Comparison of ENCODE assay signal across 13 cellular contexts in genomic region chr14:99754141-99755067, GRCh38. TPM values are rescaled to one million over a fixed set of nuclear protein-coding genes. Genes with fewer than 3 reads are reported as not detected.
DNase-seq lines count a peak whose midpoint lies in the region; ATAC-seq lines count a peak whose summit lies in the region.
"Had no signal": no experiment of that assay in that cellular context is flagged by ENCODE, and none has a peak within 500 bp of the region (broad histone marks: within the 10 kb centered on the region; RNA-seq: fewer than 3 reads in every experiment).

No MANE protein-coding gene starts in this region.

- no peak overlapping the region for H3K9ac ChIP-seq in mucosa of rectum (ENCODE audit: low read depth in 1 of 2, low read length in 2 of 2)

- peaks cover 11 to 16% of the 10 kb centered on the region in 2 donors for H3K4me1 ChIP-seq in mucosa of rectum (ENCODE audit: control insufficient read depth in 2 of 2, insufficient read depth in 2 of 2, low read length in 2 of 2)

- H3K27me3 ChIP-seq in mucosa of rectum (ENCODE audit: control insufficient read depth in 2 of 2, insufficient read depth in 2 of 2, low read length in 2 of 2) = peaks cover 2 to 12% of the 10 kb centered on the region in 2 donors
- H3K27me3 ChIP-seq: thyroid gland had no signal

- H3K36me3 ChIP-seq in mucosa of rectum (ENCODE audit: control insufficient read depth in 2 of 2, insufficient read depth in 2 of 2, low read length in 2 of 2) = no peaks in the 10 kb centered on the region
- H3K36me3 ChIP-seq: thyroid gland had no signal

- no peaks in the 10 kb centered on the region for H3K9me3 ChIP-seq in mucosa of rectum (ENCODE audit: control insufficient read depth in 2 of 2, low read length in 2 of 2)
- H3K9me3 ChIP-seq: thyroid gland had no signal

- peak overlapping the region; percentile 11 to 29 for H3K27ac ChIP-seq in mucosa of rectum (ENCODE audit: low read depth in 2 of 2, low read length in 2 of 2)
- H3K27ac ChIP-seq: thyroid gland had no signal

- no peak overlapping the region for H3K4me3 ChIP-seq in mucosa of rectum (ENCODE audit: low read length in 2 of 2)
- H3K4me3 ChIP-seq: thyroid gland had no signal

- ATAC-seq in HG03460 (IDR thresholded peaks at IDR 0.05; ENCODE audit: unreplicated experiment) = no peak
- ATAC-seq in GM21367 (IDR thresholded peaks at IDR 0.05; ENCODE audit: unreplicated experiment) = no peak

- DNase-seq in D341Med (ENCODE audit: low spot score) (peak; percentile 66), H4 (ENCODE audit: low spot score) (peak; percentile 33), astrocyte of the hippocampus (ENCODE audit: low read depth, low spot score) (peak; percentile 59), SHP77 treated with DMSO at 0.1 percent for 48 hours (lab: John Stamatoyannopoulos, UW) (no peak), DMS114 treated with DMSO at 0.1 percent for 48 hours (lab: John Stamatoyannopoulos, UW; ENCODE audit: unreplicated experiment) (no peak)
- DNase-seq: hippocampal formation; NCI-H2107; stimulated activated CD4-positive, alpha-beta T cell treated with anti-CD3 and anti-CD28 coated beads, Interleukin-1b, Interleukin-23, amount 100 ng/mL, for 48 hours; T-helper 1 cell; thyroid gland had no signal

RNA-seq across cellular contexts. Expression of gene EML1, which starts 38.8 kb away (rescaled TPM):
- total RNA-seq in H4 (2014; rRNA removed; shearing (Covaris generic)) = 18.3 and 18.5 TPM in 2 replicates

Comparison
In these comparisons a context has a peak if more than half of its experiments do, and no peak if none do; other contexts are left out.
1. DNase-seq: peak in D341Med (single experiment), H4 (single experiment) and astrocyte of the hippocampus (single experiment); none in SHP77 treated with DMSO at 0.1 percent for 48 hours (single experiment) and DMS114 treated with DMSO at 0.1 percent for 48 hours (single experiment).